In genomic region chr17:16440814-16441629, GRCh38 we compare ENCODE assay signal across 1 cellular context.
TF ChIP-seq lines count a peak whose summit lies in the region.

No MANE protein-coding gene starts in this region.

TF ChIP-seq in GM12878, 131 proteins besides CTCF, POLR2A, EP300 and RAD21:
- TF ChIP-seq CHD1 (IDR thresholded peaks at IDR 0.05; ENCODE audit: low read depth, low read length) = no peak
- TF ChIP-seq KAT2A (conservative IDR thresholded peaks at IDR 0.05; ENCODE audit: control insufficient read depth, low read depth, low read length) = no peak
- TF ChIP-seq FOXK2 (IDR thresholded peaks at IDR 0.05) = no peak
- 0 out of 2 replicates have a peak, but pooled peaks have one; percentile 38 for TF ChIP-seq MTA3 (IDR thresholded peaks at IDR 0.05; ENCODE audit: borderline replicate concordance, low read length)
- TF ChIP-seq CUX1 (IDR thresholded peaks at IDR 0.05; ENCODE audit: insufficient replicate concordance, low read depth, low read length) = no peak
- no peak for TF ChIP-seq CREB1 (IDR thresholded peaks at IDR 0.05; ENCODE audit: low read depth)
- TF ChIP-seq DPF2 (IDR thresholded peaks at IDR 0.05) = no peak
- no peak for TF ChIP-seq ZBTB4 (CRISPR knock-in tag; IDR thresholded peaks at IDR 0.05)
- TF ChIP-seq ATF3 (IDR thresholded peaks at IDR 0.05; ENCODE audit: borderline replicate concordance, extremely low read depth, low read depth, low read length) = no peak
- no peak for TF ChIP-seq ZBED1 (IDR thresholded peaks at IDR 0.05; ENCODE audit: borderline replicate concordance)
- TF ChIP-seq POLR2AphosphoS5 (IDR thresholded peaks at IDR 0.05; ENCODE audit: low read length) = peak; percentile 71; the same call in 1 of the 2 replicates
